ENCODE assay signal across 13 cellular contexts in genomic region chr2:173989886-173990744, GRCh38. TPM values are rescaled to one million over a fixed set of nuclear protein-coding genes. Genes with fewer than 3 reads are reported as not detected.
A peak's percentile ranks its signal among the peaks of the same experiment; 100 is the strongest.
DNase-seq lines count a peak whose midpoint lies in the region; ATAC-seq, FAIRE-seq and TF ChIP-seq lines count a peak whose summit lies in the region.
"Had no signal": no experiment of that assay in that cellular context is flagged by ENCODE, and none has a peak within 500 bp of the region (broad histone marks: within the 10 kb centered on the region; RNA-seq: fewer than 3 reads in every experiment).

No MANE protein-coding gene starts in this region.

- H3K4me3 ChIP-seq in fibroblast of the aortic adventitia (ENCODE audit: low read depth, low read length) (no peak overlapping the region), skin epidermis (no peak overlapping the region)
- H3K4me3 ChIP-seq in CD8-positive, alpha-beta T cell (ENCODE audit: low read depth, low read length): no peak overlapping the region

- H3K4me1 ChIP-seq in CD8-positive, alpha-beta T cell (ENCODE audit: insufficient read depth, low read length): no peaks in the 10 kb centered on the region

- H3K27me3 Mint-ChIP-seq in IgD-negative memory B cell: no peaks in the 10 kb centered on the region
- peaks cover 4% of the 10 kb centered on the region for H3K27me3 Mint-ChIP-seq in CD8-positive, alpha-beta T cell (ENCODE audit: low read depth)

- CTCF ChIA-PET in CD8-positive, alpha-beta T cell (lab: Charles Lee): interaction anchor here (0.6 kb wide), 1 partner anchor 40 kb away, joined by 3 read pairs; no protein-coding TSS in a partner anchor

- no peaks in the 10 kb centered on the region for H3K27me3 ChIP-seq in CD8-positive, alpha-beta T cell (ENCODE audit: insufficient read depth, low read length)

- POLR2A ChIA-PET in CD8-positive, alpha-beta T cell (lab: Charles Lee): no interaction called here

- no peaks in the 10 kb centered on the region for H3K9me3 ChIP-seq in CD8-positive, alpha-beta T cell (ENCODE audit: low read length)

- ATAC-seq in GM19351 (IDR thresholded peaks at IDR 0.05; ENCODE audit: unreplicated experiment): peak; percentile 44
- ATAC-seq in CD8-positive, alpha-beta T cell: no peak
- ATAC-seq: stimulated activated effector memory CD8-positive, alpha-beta T cell treated with anti-CD3 and anti-CD28 coated beads, Interleukin-12 subunit alpha, Interleukin-12 subunit beta, amount 100 ng/mL, for 72 hours had no signal

- no peak for TF ChIP-seq CTCF in fibroblast of the aortic adventitia (IDR thresholded peaks at IDR 0.05; ENCODE audit: insufficient read depth, low read length)
- TF ChIP-seq CTCF in CD8-positive, alpha-beta T cell (IDR thresholded peaks at IDR 0.05): no peak

- peak overlapping the region in 3 of 4 donors; percentile 31 to 91 (median 89) for H3K4me3 Mint-ChIP-seq in IgD-negative memory B cell
- H3K4me3 Mint-ChIP-seq in CD8-positive, alpha-beta T cell: no peak overlapping the region
- H3K4me3 Mint-ChIP-seq: activated CD4-positive, alpha-beta T cell treated with anti-CD3 and anti-CD28 coated beads, Interleukin-2, amount 10 ng/mL, durations not matched to agents 24 days and 14 days; stimulated activated effector memory CD8-positive, alpha-beta T cell treated with anti-CD3 and anti-CD28 coated beads, Interleukin-12 subunit alpha, Interleukin-12 subunit beta, amount 100 ng/mL, for 72 hours had no signal

- H3K27ac ChIP-seq in skin epidermis: peak overlapping the region in 16 of 21 experiments; percentile 4 to 73 (median 42)
- H3K27ac ChIP-seq in CD8-positive, alpha-beta T cell (ENCODE audit: low read depth, low read length): no peak overlapping the region

- peaks cover 24 to 50% (median 35%) of the 10 kb centered on the region in 3 donors for H3K4me1 Mint-ChIP-seq in IgD-negative memory B cell
- H3K4me1 Mint-ChIP-seq in CD8-positive, alpha-beta T cell (ENCODE audit: low read depth): peaks cover 4% of the 10 kb centered on the region
- H3K4me1 Mint-ChIP-seq: stimulated activated effector memory CD8-positive, alpha-beta T cell treated with anti-CD3 and anti-CD28 coated beads, Interleukin-12 subunit alpha, Interleukin-12 subunit beta, amount 100 ng/mL, for 72 hours had no signal

- DNase-seq in fibroblast of the aortic adventitia (ENCODE audit: low read depth) (peak; percentile 41), GM12892 (ENCODE audit: insufficient read length) (no peak), medulla oblongata (ENCODE audit: extremely low spot score) (no peak)
- no peak for DNase-seq in CD8-positive, alpha-beta T cell
- DNase-seq in stimulated activated naive CD4-positive, alpha-beta T cell (lab: John Stamatoyannopoulos, UW): no peak
- DNase-seq: activated CD4-positive, alpha-beta T cell treated with anti-CD3 and anti-CD28 coated beads, Interleukin-2, amount 10 ng/mL, durations not matched to agents 24 days and 14 days; stimulated activated CD4-positive, alpha-beta T cell treated with anti-CD3 and anti-CD28 coated beads, Interleukin-2, amount 100 ng/mL, for 48 hours had no signal

- no peaks in the 10 kb centered on the region for H3K9me3 Mint-ChIP-seq in IgD-negative memory B cell
- H3K9me3 Mint-ChIP-seq in CD8-positive, alpha-beta T cell: no peaks in the 10 kb centered on the region
- H3K9me3 Mint-ChIP-seq: activated CD4-positive, alpha-beta T cell treated with anti-CD3 and anti-CD28 coated beads, Interleukin-2, amount 10 ng/mL, durations not matched to agents 24 days and 14 days; stimulated activated effector memory CD8-positive, alpha-beta T cell treated with anti-CD3 and anti-CD28 coated beads, Interleukin-12 subunit alpha, Interleukin-12 subunit beta, amount 100 ng/mL, for 72 hours had no signal

- peak overlapping the region; percentile 59 to 98 (median 67) for H3K27ac Mint-ChIP-seq in IgD-negative memory B cell
- H3K27ac Mint-ChIP-seq in CD8-positive, alpha-beta T cell: no peak overlapping the region
- H3K27ac Mint-ChIP-seq: activated CD4-positive, alpha-beta T cell treated with anti-CD3 and anti-CD28 coated beads, Interleukin-2, amount 10 ng/mL, durations not matched to agents 24 days and 14 days; progenitor cell of endocrine pancreas; stimulated activated effector memory CD8-positive, alpha-beta T cell treated with anti-CD3 and anti-CD28 coated beads, Interleukin-12 subunit alpha, Interleukin-12 subunit beta, amount 100 ng/mL, for 72 hours had no signal

- FAIRE-seq in GM12892 (lab: Jason Lieb, UNC): no peak
- FAIRE-seq: bronchial epithelial cell had no signal

- no peaks in the 10 kb centered on the region for H3K36me3 ChIP-seq in CD8-positive, alpha-beta T cell (ENCODE audit: insufficient read depth, low read length)

- intact Hi-C loops in CD8-positive, alpha-beta T cell (cut with DNase I, micrococcal nuclease): no loop called here

- peaks cover 4% of the 10 kb centered on the region for H3K36me3 Mint-ChIP-seq in IgD-negative memory B cell
- no peaks in the 10 kb centered on the region for H3K36me3 Mint-ChIP-seq in CD8-positive, alpha-beta T cell
- H3K36me3 Mint-ChIP-seq: stimulated activated effector memory CD8-positive, alpha-beta T cell treated with anti-CD3 and anti-CD28 coated beads, Interleukin-12 subunit alpha, Interleukin-12 subunit beta, amount 100 ng/mL, for 72 hours had no signal

- TF ChIP-seq POLR2A in GM12892 (IDR thresholded peaks at IDR 0.05; ENCODE audit: low read depth, low read length): no peak

RNA-seq across cellular contexts. Expression of gene SP3, which starts 24.9 kb away (rescaled TPM):
- polyA plus RNA-seq in IgD-negative memory B cell: 54.4 TPM
- 56.1 and 115 TPM in 2 replicates for total RNA-seq in fibroblast of the aortic adventitia (ENCODE audit: low replicate concordance)
- 100 to 1,000 TPM; 166 to 169 TPM for total RNA-seq in CD8-positive, alpha-beta T cell
- 36.5 TPM for polyA plus RNA-seq in GM12892 (2012; ENCODE audit: missing spikeins)
